Comparison of ENCODE assay signal across 12 cellular contexts in the genomic region with DNA sequence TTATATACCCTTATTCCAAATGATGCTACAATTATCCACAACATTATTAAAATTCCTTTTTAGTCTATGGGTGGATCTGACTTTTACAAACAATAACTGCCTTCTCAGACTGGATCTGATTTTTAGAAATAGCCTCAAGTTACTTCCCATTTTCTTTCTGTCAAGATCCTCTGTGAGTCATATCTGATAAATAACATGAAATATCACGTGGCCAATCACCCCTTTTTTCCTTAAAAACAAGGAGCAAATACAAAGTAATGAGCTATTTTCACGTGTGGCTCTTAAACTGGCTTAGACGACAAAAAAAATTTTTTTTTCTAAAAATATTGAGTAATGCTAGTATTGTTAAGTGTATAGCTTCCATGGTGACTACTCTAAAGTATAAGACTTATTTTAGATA. TPM values are rescaled to one million over a fixed set of nuclear protein-coding genes. Genes with fewer than 3 reads are reported as not detected.
DNase-seq lines count a peak whose midpoint lies in the region; ATAC-seq and TF ChIP-seq lines count a peak whose summit lies in the region.
"Had no signal": no experiment of that assay in that cellular context is flagged by ENCODE, and none has a peak within 500 bp of the region (broad histone marks: within the 10 kb centered on the region; RNA-seq: fewer than 3 reads in every experiment).

No MANE protein-coding gene starts in this region.

- peaks cover 74% of the 10 kb centered on the region for H3K79me2 ChIP-seq in PC-9 (ENCODE audit: low read depth)

- peak; percentile 57 for DNase-seq in ELR (ENCODE audit: low read depth)
- DNase-seq in NB4 (ENCODE audit: low read depth), result peak; percentile 66
- no peak for DNase-seq in MCF 10A (ENCODE audit: unreplicated experiment)
- no peak for DNase-seq in PC-9
- DNase-seq in NCI-H1105 treated with DMSO at 0.1 percent for 48 hours (lab: John Stamatoyannopoulos, UW), result no peak
- DNase-seq in stimulated activated CD4-positive, alpha-beta T cell treated with anti-CD3 and anti-CD28 coated beads, Interleukin-1b, Interleukin-23, amount 100 ng/mL, for 48 hours, result no peak
- DNase-seq: activated CD8-positive, alpha-beta memory T cell treated with anti-CD3 and anti-CD28 coated beads, Interleukin-2, amount 50 U/mL, for 4 hours; aorta; mucosa of descending colon had no signal

- CTCF ChIA-PET in MCF 10A (lab: Yijun Ruan, JAX) (interaction anchor here (0.6 kb wide), 1 partner anchor 336 kb away, joined by 3 read pairs; no protein-coding TSS in a partner anchor), PC-9 (lab: Charles Lee) (no interaction called here)

- H3K9me2 ChIP-seq in PC-9 (ENCODE audit: insufficient read depth), result no peaks in the 10 kb centered on the region

- H3F3A ChIP-seq in PC-9 (ENCODE audit: insufficient read depth, low read depth), result no peaks in the 10 kb centered on the region

- H3K9me3 Mint-ChIP-seq in MCF 10A (ENCODE audit: unreplicated experiment), result no peaks in the 10 kb centered on the region
- H3K9me3 Mint-ChIP-seq in stimulated activated memory B cell treated with anti-CD40 and anti-IgM and Interleukin-4, amounts not matched to agents 10 μg/mL and 1 μg/mL and 100 μg/mL, for 72 hours, result no peaks in the 10 kb centered on the region

- no peaks in the 10 kb centered on the region for H3K36me3 Mint-ChIP-seq in MCF 10A (ENCODE audit: insufficient read depth, unreplicated experiment)
- H3K36me3 Mint-ChIP-seq in stimulated activated memory B cell treated with anti-CD40 and anti-IgM and Interleukin-4, amounts not matched to agents 10 μg/mL and 1 μg/mL and 100 μg/mL, for 72 hours, result peaks cover 34% of the 10 kb centered on the region

- H3K27me3 Mint-ChIP-seq in MCF 10A (ENCODE audit: insufficient read depth, unreplicated experiment), result no peaks in the 10 kb centered on the region
- no peaks in the 10 kb centered on the region for H3K27me3 Mint-ChIP-seq in stimulated activated memory B cell treated with anti-CD40 and anti-IgM and Interleukin-4, amounts not matched to agents 10 μg/mL and 1 μg/mL and 100 μg/mL, for 72 hours

- no peaks in the 10 kb centered on the region for H4K20me1 ChIP-seq in PC-9 (ENCODE audit: insufficient read depth)

- peaks cover 32% of the 10 kb centered on the region for H3K4me1 ChIP-seq in PC-9 (replicated peaks; ENCODE audit: insufficient read depth)

- TF ChIP-seq CTCF in NB4 (IDR thresholded peaks at IDR 0.05; ENCODE audit: low read depth, low read length) (no peak), MCF 10A (IDR thresholded peaks at IDR 0.05; ENCODE audit: unreplicated experiment) (no peak), PC-9 (conservative IDR thresholded peaks at IDR 0.05) (no peak)

- H3K27ac Mint-ChIP-seq in MCF 10A (ENCODE audit: low read depth, unreplicated experiment), result peak overlapping the region; percentile 80
- H3K27ac Mint-ChIP-seq in stimulated activated memory B cell treated with anti-CD40 and anti-IgM and Interleukin-4, amounts not matched to agents 10 μg/mL and 1 μg/mL and 100 μg/mL, for 72 hours, result peak overlapping the region; percentile 53

- no peak overlapping the region for H3K27ac ChIP-seq in PC-9

- H3K4me3 ChIP-seq in NB4 (ENCODE audit: low read depth, low read length) (no peak overlapping the region), PC-9 (no peak overlapping the region)
- H3K4me3 ChIP-seq: mucosa of descending colon, prostate gland had no signal

- no TSS peak for BruUV-seq in MCF 10A (replicated peaks; lab: Mats Ljungman, UMichigan)
- BruUV-seq in PC-9 (replicated peaks; lab: Mats Ljungman, UMichigan), result no TSS peak

- H3K4me3 Mint-ChIP-seq in MCF 10A (ENCODE audit: unreplicated experiment), result no peak overlapping the region
- H3K4me3 Mint-ChIP-seq in stimulated activated memory B cell treated with anti-CD40 and anti-IgM and Interleukin-4, amounts not matched to agents 10 μg/mL and 1 μg/mL and 100 μg/mL, for 72 hours, result no peak overlapping the region

- intact Hi-C loops in MCF 10A (cut with micrococcal nuclease), result no loop called here
- intact Hi-C loops in PC-9 (cut with micrococcal nuclease; ENCODE audit: unreplicated experiment), result no loop called here

- peaks cover 55% of the 10 kb centered on the region for H3K4me1 Mint-ChIP-seq in MCF 10A (ENCODE audit: insufficient read depth, unreplicated experiment)
- peaks cover 78% of the 10 kb centered on the region for H3K4me1 Mint-ChIP-seq in stimulated activated memory B cell treated with anti-CD40 and anti-IgM and Interleukin-4, amounts not matched to agents 10 μg/mL and 1 μg/mL and 100 μg/mL, for 72 hours

- no peak for TF ChIP-seq POLR2A in NB4 (IDR thresholded peaks at IDR 0.05; ENCODE audit: extremely low read depth, insufficient read length)

- no peaks in the 10 kb centered on the region for H3K27me3 ChIP-seq in PC-9 (ENCODE audit: insufficient read depth, low read depth)

- no peak overlapping the region for H3K4me2 ChIP-seq in PC-9

- no peak for ATAC-seq in stimulated activated memory B cell treated with anti-CD40 and anti-IgM and Interleukin-4, amounts not matched to agents 10 μg/mL and 1 μg/mL and 100 μg/mL, for 72 hours
- ATAC-seq: HepG2, mucosa of descending colon had no signal

- no peaks in the 10 kb centered on the region for H3K9me3 ChIP-seq in PC-9 (ENCODE audit: insufficient read depth, low read depth)
- H3K9me3 ChIP-seq: mucosa of descending colon, prostate gland had no signal

- H2AFZ ChIP-seq in PC-9, result no peak overlapping the region

- H3K36me3 ChIP-seq in PC-9 (ENCODE audit: low read depth), result no peaks in the 10 kb centered on the region
- H3K36me3 ChIP-seq: prostate gland had no signal

- POLR2A ChIA-PET in MCF 10A (lab: Yijun Ruan, JAX) (interaction anchor here (0.7 to 1.5 kb wide), 7 partner anchors 11 to 1314 kb away, joined by 3 to 5 read pairs (median 4); no protein-coding TSS in a partner anchor), PC-9 (lab: Charles Lee; ENCODE audit: unreplicated experiment) (interaction anchor here (0.5 kb wide), 1 partner anchor 138 kb away, joined by 3 read pairs; no protein-coding TSS in a partner anchor)

RNA-seq across cellular contexts. Expression of a gene that starts 6.7 kb away (rescaled TPM):
- total RNA-seq in MCF 10A (2022) (13.5 and 16.3 TPM in 2 replicates), PC-9 (2021) (32.6 and 33.1 TPM in 2 replicates)

Comparison
In these comparisons a context has a peak if more than half of its experiments do, and no peak if none do; other contexts are left out.
1. DNase-seq: peak in ELR (single experiment) and NB4 (single experiment); none in MCF 10A (single experiment), PC-9 (0 of 2), NCI-H1105 treated with DMSO at 0.1 percent for 48 hours (single experiment) and stimulated activated CD4-positive, alpha-beta T cell treated with anti-CD3 and anti-CD28 coated beads, Interleukin-1b, Interleukin-23, amount 100 ng/mL, for 48 hours (single experiment).